ENCODE assay signal across 8 cellular contexts in the genomic region with DNA sequence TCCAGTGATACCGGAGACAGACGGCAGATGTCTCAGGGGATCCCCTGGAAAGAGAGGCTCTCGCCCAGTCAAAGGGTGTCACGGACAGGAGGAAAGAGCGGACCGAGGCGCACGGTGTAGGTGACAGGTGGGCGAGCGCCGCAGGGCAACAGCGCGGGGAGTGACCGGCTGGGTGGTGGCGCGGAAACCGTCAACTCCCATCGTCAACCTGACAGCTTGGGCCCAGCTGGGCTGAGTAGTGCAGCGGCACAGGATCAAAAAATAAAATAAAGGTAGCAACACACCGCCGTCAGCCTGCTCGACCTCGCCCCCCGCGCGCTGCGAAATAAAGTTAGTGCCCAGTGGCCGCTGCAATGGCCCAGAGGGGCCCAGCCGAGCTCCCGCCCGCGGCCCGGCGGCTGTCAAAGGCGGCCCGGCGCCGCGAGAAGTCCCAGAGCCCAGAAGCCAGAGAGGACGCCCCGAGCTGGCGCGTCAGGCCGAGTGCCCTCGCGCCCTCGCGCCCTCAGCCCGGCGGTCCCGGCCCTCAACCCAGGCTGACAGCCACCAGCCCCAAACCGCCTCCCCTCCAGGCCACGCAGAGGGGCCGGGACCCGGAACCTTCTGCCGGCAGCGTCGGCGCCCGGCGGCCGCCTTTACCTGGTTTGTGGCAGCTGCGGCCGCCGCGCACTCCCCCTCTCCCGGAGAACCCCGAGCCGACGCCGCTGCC. TPM values are rescaled to one million over a fixed set of nuclear protein-coding genes. Genes with fewer than 3 reads are reported as not detected.
A peak's percentile ranks its signal among the peaks of the same experiment; 100 is the strongest.
DNase-seq lines count a peak whose midpoint lies in the region; ATAC-seq and TF ChIP-seq lines count a peak whose summit lies in the region.

A gene with protein sequence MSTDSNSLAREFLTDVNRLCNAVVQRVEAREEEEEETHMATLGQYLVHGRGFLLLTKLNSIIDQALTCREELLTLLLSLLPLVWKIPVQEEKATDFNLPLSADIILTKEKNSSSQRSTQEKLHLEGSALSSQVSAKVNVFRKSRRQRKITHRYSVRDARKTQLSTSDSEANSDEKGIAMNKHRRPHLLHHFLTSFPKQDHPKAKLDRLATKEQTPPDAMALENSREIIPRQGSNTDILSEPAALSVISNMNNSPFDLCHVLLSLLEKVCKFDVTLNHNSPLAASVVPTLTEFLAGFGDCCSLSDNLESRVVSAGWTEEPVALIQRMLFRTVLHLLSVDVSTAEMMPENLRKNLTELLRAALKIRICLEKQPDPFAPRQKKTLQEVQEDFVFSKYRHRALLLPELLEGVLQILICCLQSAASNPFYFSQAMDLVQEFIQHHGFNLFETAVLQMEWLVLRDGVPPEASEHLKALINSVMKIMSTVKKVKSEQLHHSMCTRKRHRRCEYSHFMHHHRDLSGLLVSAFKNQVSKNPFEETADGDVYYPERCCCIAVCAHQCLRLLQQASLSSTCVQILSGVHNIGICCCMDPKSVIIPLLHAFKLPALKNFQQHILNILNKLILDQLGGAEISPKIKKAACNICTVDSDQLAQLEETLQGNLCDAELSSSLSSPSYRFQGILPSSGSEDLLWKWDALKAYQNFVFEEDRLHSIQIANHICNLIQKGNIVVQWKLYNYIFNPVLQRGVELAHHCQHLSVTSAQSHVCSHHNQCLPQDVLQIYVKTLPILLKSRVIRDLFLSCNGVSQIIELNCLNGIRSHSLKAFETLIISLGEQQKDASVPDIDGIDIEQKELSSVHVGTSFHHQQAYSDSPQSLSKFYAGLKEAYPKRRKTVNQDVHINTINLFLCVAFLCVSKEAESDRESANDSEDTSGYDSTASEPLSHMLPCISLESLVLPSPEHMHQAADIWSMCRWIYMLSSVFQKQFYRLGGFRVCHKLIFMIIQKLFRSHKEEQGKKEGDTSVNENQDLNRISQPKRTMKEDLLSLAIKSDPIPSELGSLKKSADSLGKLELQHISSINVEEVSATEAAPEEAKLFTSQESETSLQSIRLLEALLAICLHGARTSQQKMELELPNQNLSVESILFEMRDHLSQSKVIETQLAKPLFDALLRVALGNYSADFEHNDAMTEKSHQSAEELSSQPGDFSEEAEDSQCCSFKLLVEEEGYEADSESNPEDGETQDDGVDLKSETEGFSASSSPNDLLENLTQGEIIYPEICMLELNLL (N-terminal part only) (minus strand): TSS at position 700 of the 706 bp plus-strand sequence. CDS start 36,489 bp downstream, outside the sequence.

- ATAC-seq in GM18520 (IDR thresholded peaks at IDR 0.05; ENCODE audit: unreplicated experiment), result peak; percentile 42
- ATAC-seq in HG03064 (IDR thresholded peaks at IDR 0.05; ENCODE audit: low read depth, unreplicated experiment), result peak; percentile 43

- H3K27ac ChIP-seq in mucosa of rectum (ENCODE audit: low read depth in 2 of 2, low read length in 2 of 2), result peak within 1 kb of the TSS; percentile 93 to 94
- peak within 1 kb of the TSS; percentile 97 to 100 (median 99) for H3K27ac ChIP-seq in stomach

- H3K36me3 ChIP-seq in mucosa of rectum (ENCODE audit: control insufficient read depth in 2 of 2, insufficient read depth in 2 of 2, low read length in 2 of 2) (no peaks in the 10 kb centered on the region), stomach (no peaks in the 10 kb centered on the region)

- no peak for TF ChIP-seq POLR2A in stomach (IDR thresholded peaks at IDR 0.05)

- H3K9me3 ChIP-seq in mucosa of rectum (ENCODE audit: control insufficient read depth in 2 of 2, low read length in 2 of 2) (no peaks in the 10 kb centered on the region), stomach (no peaks in the 10 kb centered on the region)

- DNase-seq in AG09319 (ENCODE audit: extremely low read depth, low read depth) (no peak), NCI-H526 treated with DMSO at 0.1 percent for 48 hours (lab: John Stamatoyannopoulos, UW) (peak; percentile 20), epithelial cell of proximal tubule (ENCODE audit: low read depth) (no peak), stomach (peak; percentile 49)
- DNase-seq in activated CD8-positive, alpha-beta memory T cell treated with anti-CD3 and anti-CD28 coated beads, Interleukin-2, amount 50 U/mL, for 24 hours (ENCODE audit: extremely low read depth), result peak; percentile 18

- H3K27me3 ChIP-seq in mucosa of rectum (ENCODE audit: control insufficient read depth in 2 of 2, insufficient read depth in 2 of 2, low read length in 2 of 2), result no peaks in the 10 kb centered on the region
- no peaks in the 10 kb centered on the region for H3K27me3 ChIP-seq in stomach

- intact Hi-C loops in stomach (cut with DNase I; ENCODE audit: low total_unique reads), result no loop called here

- H3K4me1 ChIP-seq in mucosa of rectum (ENCODE audit: control insufficient read depth in 2 of 2, insufficient read depth in 2 of 2, low read length in 2 of 2), result peaks cover 8 to 16% of the 10 kb centered on the region in 2 donors
- peaks cover 24 to 49% (median 45%) of the 10 kb centered on the region in 4 donors for H3K4me1 ChIP-seq in stomach

- H3K4me3 ChIP-seq in epithelial cell of proximal tubule (ENCODE audit: low read depth, low read length), result peak within 1 kb of the TSS; percentile 89
- H3K4me3 ChIP-seq in mucosa of rectum (ENCODE audit: low read length in 2 of 2), result peak within 1 kb of the TSS; percentile 92 to 97
- H3K4me3 ChIP-seq in stomach, result peak within 1 kb of the TSS; percentile 90 to 94 (median 92)

- peak within 1 kb of the TSS; percentile 88 to 93 for H3K9ac ChIP-seq in mucosa of rectum (ENCODE audit: low read depth in 1 of 2, low read length in 2 of 2)

- WGBS in stomach, 5 donors, result 0 to 1% (median 0%) methylated on average over 36 to 71 of the region's 71 CpGs

- TF ChIP-seq CTCF in AG09319 (IDR thresholded peaks at IDR 0.05; ENCODE audit: low read depth, low read length), result peak; percentile 43
- peak; percentile 56 for TF ChIP-seq CTCF in epithelial cell of proximal tubule (conservative IDR thresholded peaks at IDR 0.05; ENCODE audit: low read depth, low read length)
- TF ChIP-seq CTCF in stomach (IDR thresholded peaks at IDR 0.05), result no peak

- TF ChIP-seq EP300 in stomach (IDR thresholded peaks at IDR 0.05), result no peak

RNA-seq across cellular contexts. Expression of the gene that starts here (rescaled TPM):
- total RNA-seq in epithelial cell of proximal tubule, result 2.5 and 10.3 TPM in 2 replicates
- 10 to 100 TPM in 4 of 5 donors, 1 to 10 TPM in 1; 1.7 to 95.6 (median 37.3) TPM for total RNA-seq in stomach
- 1 to 10 TPM; 4.9 to 8.6 (median 5.5) TPM for polyA plus RNA-seq in stomach

Comparison
In these comparisons a context has a peak if more than half of its experiments do, and no peak if none do; other contexts are left out.
1. DNase-seq: peak in NCI-H526 treated with DMSO at 0.1 percent for 48 hours (single experiment), activated CD8-positive, alpha-beta memory T cell treated with anti-CD3 and anti-CD28 coated beads, Interleukin-2, amount 50 U/mL, for 24 hours (single experiment) and stomach (single experiment); none in AG09319 (single experiment) and epithelial cell of proximal tubule (single experiment).
2. CTCF ChIP-seq: peak in AG09319 (single experiment) and epithelial cell of proximal tubule (single experiment); none in stomach (0 of 7).
3. Peak in every context shown above with its lines, with median percentiles within 50 percentile points of each other: H3K4me3 ChIP-seq.